14 cellular contexts compared by ENCODE assay signal in genomic region chr9:123002754-123003153, GRCh38. TPM values are rescaled to one million over a fixed set of nuclear protein-coding genes. Genes with fewer than 3 reads are reported as not detected.
DNase-seq lines count a peak whose midpoint lies in the region; ATAC-seq, FAIRE-seq and TF ChIP-seq lines count a peak whose summit lies in the region.
"Had no signal": no experiment of that assay in that cellular context is flagged by ENCODE, and none has a peak within 500 bp of the region (broad histone marks: within the 10 kb centered on the region; RNA-seq: fewer than 3 reads in every experiment).

No MANE protein-coding gene starts in this region.

- intact Hi-C loops in GM12878 (cut with micrococcal nuclease; ENCODE audit: unreplicated experiment) = no loop called here
- intact Hi-C loops in thyroid gland (cut with DNase I) = no loop called here

- no peaks in the 10 kb centered on the region for H4K20me1 ChIP-seq in GM12878 (ENCODE audit: control insufficient read depth, insufficient read depth)

- peak overlapping the region; percentile 55; the same call in 1 of the 2 replicates for H3K27ac ChIP-seq in HUES6 (ENCODE audit: low read depth, low read length)
- peak overlapping the region; percentile 24; the same call in 1 of the 2 replicates for H3K27ac ChIP-seq in GM12878 (ENCODE audit: control insufficient read depth, insufficient read depth)
- peak overlapping the region; percentile 80 to 83 (median 81) for H3K27ac ChIP-seq in thyroid gland
- H3K27ac ChIP-seq: Peyer's patch, suprapubic skin had no signal

- no peak for ATAC-seq in GM12878

- RAD21 ChIA-PET in GM12878 (lab: Charles Lee; ENCODE audit: unreplicated experiment) = interaction anchor here (1.0 kb wide), 1 partner anchor 62 kb away, joined by 3 read pairs; the partner anchor contains the start of gene RABGAP1

- SMC1A ChIA-PET in GM12878 (lab: Charles Lee; ENCODE audit: uncharacterized antibody, unreplicated experiment) = interaction anchor here (1.2 to 1.3 kb wide), 2 partner anchors 45 to 347 kb away, joined by 3 to 4 read pairs; no protein-coding TSS in a partner anchor

- TF ChIP-seq RAD21 in GM12878 (IDR thresholded peaks at IDR 0.05; ENCODE audit: insufficient read depth, low read depth, low read length) = no peak

- DNase-seq in GM12878 (ENCODE audit: low read depth, low spot score) (no peak), left kidney (ENCODE audit: low read depth, low spot score) (peak; percentile 20), thyroid gland (no peak), progenitor cell of endocrine pancreas (ENCODE audit: low spot score, unreplicated experiment) (no peak), NCI-H2227 treated with DMSO at 0.1 percent for 48 hours (lab: John Stamatoyannopoulos, UW) (no peak), GM13977 (ENCODE audit: low spot score) (no peak)
- DNase-seq: activated CD8-positive, alpha-beta memory T cell treated with anti-CD3 and anti-CD28 coated beads, Interleukin-2, amount 50 U/mL, for 4 hours; activated naive CD8-positive, alpha-beta T cell treated with anti-CD3 and anti-CD28 coated beads, Interleukin-2, amount 10 ng/mL, durations not matched to agents 7 days and 5 days; effector CD4-positive, alpha-beta T cell; Peyer's patch; retina had no signal

- H3K4me3 Mint-ChIP-seq in progenitor cell of endocrine pancreas (ENCODE audit: low read depth) = no peak overlapping the region
- H3K4me3 Mint-ChIP-seq: activated naive CD8-positive, alpha-beta T cell treated with anti-CD3 and anti-CD28 coated beads, Interleukin-2, amount 10 ng/mL, durations not matched to agents 7 days and 5 days had no signal

- H3K27me3 Mint-ChIP-seq in progenitor cell of endocrine pancreas = no peaks in the 10 kb centered on the region
- H3K27me3 Mint-ChIP-seq: activated naive CD8-positive, alpha-beta T cell treated with anti-CD3 and anti-CD28 coated beads, Interleukin-2, amount 10 ng/mL, durations not matched to agents 7 days and 5 days had no signal

- no peak overlapping the region for H2AFZ ChIP-seq in GM12878 (ENCODE audit: control insufficient read depth, low read depth, low read length)

- BruUV-seq in GM12878 (replicated peaks; lab: Mats Ljungman, UMichigan) = no TSS peak

- H3K4me1 ChIP-seq in HUES6 (ENCODE audit: control insufficient read depth, insufficient read depth, low read length) (peaks cover 12% of the 10 kb centered on the region), GM12878 (ENCODE audit: control insufficient read depth, insufficient read depth, low read length) (no peaks in the 10 kb centered on the region), thyroid gland (peaks cover 17 to 20% of the 10 kb centered on the region in 2 donors)
- H3K4me1 ChIP-seq: Peyer's patch, suprapubic skin had no signal

- H3K36me3 ChIP-seq in HUES6 (ENCODE audit: control insufficient read depth, insufficient read depth, low read length) = peaks cover 28% of the 10 kb centered on the region
- peaks cover 0 to 11% of the 10 kb centered on the region in 2 experiments; a peak in 3 of 4 replicates for H3K36me3 ChIP-seq in GM12878 (ENCODE audit: control insufficient read depth in 2 of 2, insufficient read depth in 2 of 2, low read length in 1 of 2)
- peaks cover under 1 to 7% of the 10 kb centered on the region in 2 donors for H3K36me3 ChIP-seq in thyroid gland

- H3K79me2 ChIP-seq in GM12878 (ENCODE audit: control insufficient read depth, insufficient read depth, low read length) = no peaks in the 10 kb centered on the region

- H3K9ac ChIP-seq in HUES6 (ENCODE audit: low read length) (no peak overlapping the region), GM12878 (ENCODE audit: control insufficient read depth, insufficient read depth, low read length) (no peak overlapping the region)

- no peak for FAIRE-seq in GM12878 (lab: Jason Lieb, UNC)

- no peak for TF ChIP-seq CTCF in GM12878 (IDR thresholded peaks at IDR 0.05 in 2 of 3, conservative IDR thresholded peaks at IDR 0.05 in 1 of 3; ENCODE audit: control insufficient read depth in 2 of 3, extremely low read depth in 1 of 3, insufficient read depth in 1 of 3, low read depth in 3 of 3, low read length in 3 of 3)
- TF ChIP-seq CTCF in thyroid gland (IDR thresholded peaks at IDR 0.05) = no peak
- TF ChIP-seq CTCF in progenitor cell of endocrine pancreas (IDR thresholded peaks at IDR 0.05; ENCODE audit: unreplicated experiment) = no peak
- TF ChIP-seq CTCF in GM13977 (IDR thresholded peaks at IDR 0.05; ENCODE audit: extremely low read depth, insufficient read depth, missing control alignments) = no peak

- H3K4me3 ChIP-seq in HUES6 (ENCODE audit: low read depth, low read length) (no peak overlapping the region), GM12878 (no peak overlapping the region), thyroid gland (replicated peaks in 1 of 3) (no peak overlapping the region)
- H3K4me3 ChIP-seq: Peyer's patch, suprapubic skin had no signal

- no peak overlapping the region for H3K4me2 ChIP-seq in GM12878 (ENCODE audit: control insufficient read depth, insufficient read depth)

- CTCF ChIA-PET in GM12878 (lab: Yijun Ruan, JAX) = interaction anchor here (0.6 kb wide), 1 partner anchor 124 kb away, joined by 3 read pairs; no protein-coding TSS in a partner anchor

- H3K9me3 Mint-ChIP-seq in progenitor cell of endocrine pancreas (ENCODE audit: low read depth) = no peaks in the 10 kb centered on the region
- H3K9me3 Mint-ChIP-seq: activated naive CD8-positive, alpha-beta T cell treated with anti-CD3 and anti-CD28 coated beads, Interleukin-2, amount 10 ng/mL, durations not matched to agents 7 days and 5 days had no signal

- WGBS in GM12878 (ENCODE audit: insufficient coverage, insufficient replicate concordance, low lambda C conversion rate, missing lambda C conversion rate) = 48% methylated on average over 5 of the region's 5 CpGs
- 24 to 32% methylated on average over 5 of the region's 5 CpGs for WGBS in thyroid gland, 2 donors

- in situ Hi-C loops in GM12878 (cut with MboI) = no loop called here
- in situ Hi-C loops in GM13977 (cut with MboI; ENCODE audit: low pct_unique_long_range_greater_than_20kb, low sequenced_read_pairs, unreplicated experiment) = no loop called here

- H3K27ac Mint-ChIP-seq in progenitor cell of endocrine pancreas = no peak overlapping the region
- H3K27ac Mint-ChIP-seq: activated naive CD8-positive, alpha-beta T cell treated with anti-CD3 and anti-CD28 coated beads, Interleukin-2, amount 10 ng/mL, durations not matched to agents 7 days and 5 days had no signal

- TF ChIP-seq POLR2A in GM12878 (IDR thresholded peaks at IDR 0.05; ENCODE audit: low read depth, low read length) (no peak), thyroid gland (IDR thresholded peaks at IDR 0.05) (no peak)

- H3K4me1 Mint-ChIP-seq in progenitor cell of endocrine pancreas (ENCODE audit: low read depth) = no peaks in the 10 kb centered on the region

- no peaks in the 10 kb centered on the region for H3K27me3 ChIP-seq in HUES6 (ENCODE audit: control insufficient read depth, insufficient read depth, low read length)
- H3K27me3 ChIP-seq in GM12878 (replicated peaks in 1 of 2; ENCODE audit: control insufficient read depth in 2 of 2, insufficient read depth in 2 of 2, low read length in 1 of 2) = no peaks in the 10 kb centered on the region
- no peaks in the 10 kb centered on the region for H3K27me3 ChIP-seq in thyroid gland
- H3K27me3 ChIP-seq: Peyer's patch, suprapubic skin had no signal

- no peak for TF ChIP-seq EP300 in GM12878 (IDR thresholded peaks at IDR 0.05; ENCODE audit: borderline replicate concordance in 1 of 2, control insufficient read depth in 1 of 2, low read depth in 2 of 2, low read length in 2 of 2)

- H3K36me3 Mint-ChIP-seq in progenitor cell of endocrine pancreas (ENCODE audit: insufficient read depth) = peaks cover 24% of the 10 kb centered on the region

- no peaks in the 10 kb centered on the region for H3K9me3 ChIP-seq in HUES6 (ENCODE audit: control insufficient read depth, insufficient read depth, low read depth, low read length)
- H3K9me3 ChIP-seq in GM12878 (replicated peaks; ENCODE audit: control insufficient read depth, insufficient read depth, low read length) = no peaks in the 10 kb centered on the region
- no peaks in the 10 kb centered on the region for H3K9me3 ChIP-seq in thyroid gland
- H3K9me3 ChIP-seq: Peyer's patch, suprapubic skin had no signal

- POLR2A ChIA-PET in GM12878 (lab: Charles Lee) = no interaction called here

TF ChIP-seq in GM12878, 131 proteins besides CTCF, POLR2A, EP300 and RAD21 (continues in another document):
- TF ChIP-seq GABPA (IDR thresholded peaks at IDR 0.05; ENCODE audit: low read depth) = no peak
- TF ChIP-seq BHLHE40 (IDR thresholded peaks at IDR 0.05; ENCODE audit: borderline replicate concordance in 1 of 2, low read depth in 2 of 2, low read length in 1 of 2) = no peak
- TF ChIP-seq ELK1 (IDR thresholded peaks at IDR 0.05; ENCODE audit: low read depth, low read length) = no peak
- no peak for TF ChIP-seq PAX5 (IDR thresholded peaks at IDR 0.05; ENCODE audit: borderline replicate concordance, low read depth, low read length)

RNA-seq across cellular contexts. Expression of gene GPR21, which starts 30.7 kb away (rescaled TPM):
- total RNA-seq in GM12878 (2013; cell fraction: nucleolus; rRNA removed) = 16.4 and 27.6 TPM in 2 replicates
- total RNA-seq in GM12878 (2014; rRNA removed) (0.73 and 0.76 TPM in 2 replicates), GM12878 (2014; rRNA removed; fragmentation: Illumina TruSeq; extraction: Trizol) (1.2 and 1.9 TPM in 2 replicates), GM12878 (2021) (0.45 and 0.87 TPM in 2 replicates), thyroid gland (10 to 100 TPM in 1 of 4 donors, 1 to 10 TPM in 3; 4.0 to 11.8 (median 5.7) TPM), progenitor cell of endocrine pancreas (2.9 and 3.4 TPM in 2 replicates)
- not detected for polyA plus RNA-seq in GM12878 (2011; ENCODE audit: low read depth)
- polyA plus RNA-seq in GM12878 (2011; rRNA removed) (0.19 and 0.38 TPM in 2 replicates), GM12878 (2014; fragmentation: Illumina TruSeq; extraction: Trizol) (0.09 TPM in 1 of 2 replicates, not detected in the other), GM12878 (2014; fragmentation: Nextera tagmentation; extraction: Ambion mirVana) (not detected), GM12878 (2014; rRNA removed) (0.06 and 0.40 TPM in 2 replicates), GM12878 (2016; fragmentation: Nextera tagmentation; extraction: Ambion mirVana) (not detected)
- not detected in 2 replicates for polyA plus RNA-seq in GM12878 (2011; cell fraction: cytosol; rRNA removed)
- 0.90 and 1.8 TPM in 2 replicates for polyA plus RNA-seq in GM12878 (2011; cell fraction: nucleus; rRNA removed)
- polyA plus RNA-seq in GM12878 (2012) = not detected in 2 replicates
- 17.9 and 24.5 TPM in 2 replicates for polyA minus RNA-seq in GM12878 (2011; rRNA and poly(A)+ RNA removed)
- 0.83 TPM in 1 of 2 replicates, not detected in the other for polyA minus RNA-seq in GM12878 (2011; cell fraction: cytosol; rRNA and poly(A)+ RNA removed)
- 17.2 and 40.9 TPM in 2 replicates for polyA minus RNA-seq in GM12878 (2011; cell fraction: nucleus; rRNA and poly(A)+ RNA removed)
- total RNA-seq: HT-29 had no signal

Comparison
In these comparisons a context has a peak if more than half of its experiments do, and no peak if none do; other contexts are left out.
1. H3K27ac ChIP-seq: peak in every context shown above with its lines; median percentile 81 in thyroid gland; 55 in HUES6; 24 in GM12878.